In genomic region chr16:71610936-71611871, GRCh38 we compare ENCODE assay signal across 8 cellular contexts. TPM values are rescaled to one million over a fixed set of nuclear protein-coding genes. Genes with fewer than 3 reads are reported as not detected.
DNase-seq lines count a peak whose midpoint lies in the region; ATAC-seq and TF ChIP-seq lines count a peak whose summit lies in the region.

No MANE protein-coding gene starts in this region.

- no peak overlapping the region for H3K27ac Mint-ChIP-seq in activated T-cell treated with anti-CD3 and anti-CD28 coated beads, Interleukin-2, amount 50 U/mL, for 24 hours

- H3K27me3 ChIP-seq in ACC112 (ENCODE audit: insufficient read depth, low read length) (peaks cover 20% of the 10 kb centered on the region), neutrophil (peaks cover 28% of the 10 kb centered on the region)

- H3K4me1 Mint-ChIP-seq in activated T-cell treated with anti-CD3 and anti-CD28 coated beads, Interleukin-2, amount 50 U/mL, for 24 hours (ENCODE audit: low read depth) = peaks cover 12% of the 10 kb centered on the region

- peak overlapping the region; percentile 61 for H2AFZ ChIP-seq in ACC112 (ENCODE audit: low read length, unreplicated experiment)
- H2AFZ ChIP-seq in OCI-LY7 (ENCODE audit: low read length) = peak overlapping the region; percentile 22; the same call in 1 of the 2 replicates

- H3K9me2 ChIP-seq in OCI-LY7 (ENCODE audit: insufficient read depth, low read length) = no peaks in the 10 kb centered on the region

- H3K27ac ChIP-seq in ACC112 (ENCODE audit: low read depth, low read length) (no peak overlapping the region), OCI-LY7 (ENCODE audit: low read depth, low read length, poor library complexity, severe bottlenecking) (no peak overlapping the region), neutrophil (no peak overlapping the region), substantia nigra (ENCODE audit: low read depth, low read length, poor library complexity, severe bottlenecking) (no peak overlapping the region)

- POLR2A ChIA-PET in OCI-LY7 (lab: Charles Lee) = interaction anchor here (0.6 to 1.5 kb wide), 6 partner anchors 37 to 466 kb away, joined by 3 to 9 read pairs (median 4); partner anchors contain the start of gene ZNF23

- H3K79me2 ChIP-seq in ACC112 (ENCODE audit: control insufficient read depth, insufficient read depth, low read length, unreplicated experiment) = no peaks in the 10 kb centered on the region
- no peaks in the 10 kb centered on the region for H3K79me2 ChIP-seq in OCI-LY7 (ENCODE audit: insufficient read depth, low read depth, low read length)

- no peaks in the 10 kb centered on the region for H3K36me3 Mint-ChIP-seq in activated T-cell treated with anti-CD3 and anti-CD28 coated beads, Interleukin-2, amount 50 U/mL, for 24 hours (ENCODE audit: low read depth)

- H3K4me3 ChIP-seq in ACC112 (ENCODE audit: low read depth, low read length) (no peak overlapping the region; the same call in 1 of the 2 replicates), OCI-LY7 (ENCODE audit: low read depth, low read length, poor library complexity, severe bottlenecking) (no peak overlapping the region), fibroblast of mammary gland (ENCODE audit: control insufficient read depth, low read depth, low read length) (no peak overlapping the region), neutrophil (ENCODE audit: low read depth in 1 of 2, low read length in 1 of 2) (no peak overlapping the region)

- H3K9me3 Mint-ChIP-seq in activated T-cell treated with anti-CD3 and anti-CD28 coated beads, Interleukin-2, amount 50 U/mL, for 24 hours = no peaks in the 10 kb centered on the region

- H3K4me3 Mint-ChIP-seq in activated T-cell treated with anti-CD3 and anti-CD28 coated beads, Interleukin-2, amount 50 U/mL, for 24 hours = no peak overlapping the region

- DNase-seq in OCI-LY7 (ENCODE audit: low spot score) = peak; percentile 79
- peak; percentile 86 for DNase-seq in activated T-cell treated with anti-CD3 and anti-CD28 coated beads, Interleukin-2, amount 50 U/mL, for 24 hours
- DNase-seq in fibroblast of mammary gland (ENCODE audit: low read depth) = peak; percentile 48
- peak in 43 of 49 donors; percentile 3 to 78 (median 40) for DNase-seq in substantia nigra (lab: John Stamatoyannopoulos, UW)

- no peaks in the 10 kb centered on the region for H4K20me1 ChIP-seq in OCI-LY7 (ENCODE audit: insufficient read depth, low read length)

- H3K27me3 Mint-ChIP-seq in activated T-cell treated with anti-CD3 and anti-CD28 coated beads, Interleukin-2, amount 50 U/mL, for 24 hours = peaks cover 40% of the 10 kb centered on the region

- H3K4me1 ChIP-seq in ACC112 (ENCODE audit: control insufficient read depth, insufficient read depth, low read length, unreplicated experiment) (peaks cover 3% of the 10 kb centered on the region), OCI-LY7 (ENCODE audit: insufficient read depth, low read length, poor library complexity, severe bottlenecking) (no peaks in the 10 kb centered on the region), neutrophil (ENCODE audit: control insufficient read depth in 1 of 2, insufficient read depth in 1 of 2, low read depth in 1 of 2, low read length in 1 of 2) (no peaks in the 10 kb centered on the region)

- H3K9me3 ChIP-seq in OCI-LY7 (ENCODE audit: low read length) = no peaks in the 10 kb centered on the region
- H3K9me3 ChIP-seq in neutrophil = no peaks in the 10 kb centered on the region

- intact Hi-C loops in OCI-LY7 (cut with micrococcal nuclease; ENCODE audit: unreplicated experiment) = loop anchor here (1.0 to 5.0 kb wide), 4 partner anchors 45 to 199 kb away; no protein-coding TSS in a partner anchor

- peak overlapping the region; percentile 61 for H3K4me2 ChIP-seq in OCI-LY7 (ENCODE audit: low read length)

- CTCF ChIA-PET in OCI-LY7 (lab: Charles Lee; ENCODE audit: unreplicated experiment) = interaction anchor here (0.7 to 2.2 kb wide), 9 partner anchors 34 to 356 kb away, joined by 3 to 28 read pairs (median 4); partner anchors contain the start of gene TAT

- TF ChIP-seq CTCF in OCI-LY7 (conservative IDR thresholded peaks at IDR 0.05; ENCODE audit: low read length) (peak; percentile 80), fibroblast of mammary gland (conservative IDR thresholded peaks at IDR 0.05; ENCODE audit: control insufficient read depth, insufficient read depth, low read depth, low read length) (peak; percentile 88), neutrophil (IDR thresholded peaks at IDR 0.05) (peak; percentile 55)

- no TSS peak for BruUV-seq in OCI-LY7 (replicated peaks; lab: Mats Ljungman, UMichigan)

- no peaks in the 10 kb centered on the region for H3K36me3 ChIP-seq in ACC112 (ENCODE audit: insufficient read depth, low read length)
- no peaks in the 10 kb centered on the region for H3K36me3 ChIP-seq in OCI-LY7 (ENCODE audit: insufficient read depth, low read length)
- no peaks in the 10 kb centered on the region for H3K36me3 ChIP-seq in neutrophil

- peak; percentile 62 for ATAC-seq in GM18867 (IDR thresholded peaks at IDR 0.05; ENCODE audit: unreplicated experiment)
- peak; percentile 40 for ATAC-seq in HG03571 (IDR thresholded peaks at IDR 0.05; ENCODE audit: unreplicated experiment)

RNA-seq across cellular contexts. Expression of gene MARVELD3, which starts 14.8 kb away (rescaled TPM):
- total RNA-seq in OCI-LY7 (2014; rRNA removed; shearing (Covaris generic)) = not detected in 2 replicates
- not detected in 2 replicates for total RNA-seq in OCI-LY7 (2022)

RNA-seq across cellular contexts. Expression of gene TAT, which starts 34.3 kb away (rescaled TPM):
- total RNA-seq in OCI-LY7 (2014; rRNA removed; shearing (Covaris generic)) = not detected in 2 replicates
- not detected in 2 replicates for total RNA-seq in OCI-LY7 (2022)
